ENCODE assay signal across 1 cellular context in genomic region chr15:75065851-75066509, GRCh38.
A peak's percentile ranks its signal among the peaks of the same experiment; 100 is the strongest.
TF ChIP-seq lines count a peak whose summit lies in the region.

No MANE protein-coding gene starts in this region.

TF ChIP-seq in K562, 482 proteins besides CTCF, POLR2A, EP300 and RAD21 (continued from another document and continues in another):
- TF ChIP-seq, protein P1, sequence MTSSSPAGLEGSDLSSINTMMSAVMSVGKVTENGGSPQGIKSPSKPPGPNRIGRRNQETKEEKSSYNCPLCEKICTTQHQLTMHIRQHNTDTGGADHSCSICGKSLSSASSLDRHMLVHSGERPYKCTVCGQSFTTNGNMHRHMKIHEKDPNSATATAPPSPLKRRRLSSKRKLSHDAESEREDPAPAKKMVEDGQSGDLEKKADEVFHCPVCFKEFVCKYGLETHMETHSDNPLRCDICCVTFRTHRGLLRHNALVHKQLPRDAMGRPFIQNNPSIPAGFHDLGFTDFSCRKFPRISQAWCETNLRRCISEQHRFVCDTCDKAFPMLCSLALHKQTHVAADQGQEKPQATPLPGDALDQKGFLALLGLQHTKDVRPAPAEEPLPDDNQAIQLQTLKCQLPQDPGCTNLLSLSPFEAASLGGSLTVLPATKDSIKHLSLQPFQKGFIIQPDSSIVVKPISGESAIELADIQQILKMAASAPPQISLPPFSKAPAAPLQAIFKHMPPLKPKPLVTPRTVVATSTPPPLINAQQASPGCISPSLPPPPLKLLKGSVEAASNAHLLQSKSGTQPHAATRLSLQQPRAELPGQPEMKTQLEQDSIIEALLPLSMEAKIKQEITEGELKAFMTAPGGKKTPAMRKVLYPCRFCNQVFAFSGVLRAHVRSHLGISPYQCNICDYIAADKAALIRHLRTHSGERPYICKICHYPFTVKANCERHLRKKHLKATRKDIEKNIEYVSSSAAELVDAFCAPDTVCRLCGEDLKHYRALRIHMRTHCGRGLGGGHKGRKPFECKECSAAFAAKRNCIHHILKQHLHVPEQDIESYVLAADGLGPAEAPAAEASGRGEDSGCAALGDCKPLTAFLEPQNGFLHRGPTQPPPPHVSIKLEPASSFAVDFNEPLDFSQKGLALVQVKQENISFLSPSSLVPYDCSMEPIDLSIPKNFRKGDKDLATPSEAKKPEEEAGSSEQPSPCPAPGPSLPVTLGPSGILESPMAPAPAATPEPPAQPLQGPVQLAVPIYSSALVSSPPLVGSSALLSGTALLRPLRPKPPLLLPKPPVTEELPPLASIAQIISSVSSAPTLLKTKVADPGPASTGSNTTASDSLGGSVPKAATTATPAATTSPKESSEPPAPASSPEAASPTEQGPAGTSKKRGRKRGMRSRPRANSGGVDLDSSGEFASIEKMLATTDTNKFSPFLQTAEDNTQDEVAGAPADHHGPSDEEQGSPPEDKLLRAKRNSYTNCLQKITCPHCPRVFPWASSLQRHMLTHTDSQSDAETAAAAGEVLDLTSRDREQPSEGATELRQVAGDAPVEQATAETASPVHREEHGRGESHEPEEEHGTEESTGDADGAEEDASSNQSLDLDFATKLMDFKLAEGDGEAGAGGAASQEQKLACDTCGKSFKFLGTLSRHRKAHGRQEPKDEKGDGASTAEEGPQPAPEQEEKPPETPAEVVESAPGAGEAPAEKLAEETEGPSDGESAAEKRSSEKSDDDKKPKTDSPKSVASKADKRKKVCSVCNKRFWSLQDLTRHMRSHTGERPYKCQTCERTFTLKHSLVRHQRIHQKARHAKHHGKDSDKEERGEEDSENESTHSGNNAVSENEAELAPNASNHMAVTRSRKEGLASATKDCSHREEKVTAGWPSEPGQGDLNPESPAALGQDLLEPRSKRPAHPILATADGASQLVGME (CRISPR knock-in tag; IDR thresholded peaks at IDR 0.05), result no peak; the same call in 1 of the 2 replicates
- TF ChIP-seq C11orf30 (IDR thresholded peaks at IDR 0.05; ENCODE audit: low read depth) (no peak; the same call in none of the 2 replicates), POLR3A (IDR thresholded peaks at IDR 0.05; ENCODE audit: borderline replicate concordance, extremely low read depth, insufficient read depth, insufficient read length) (no peak), ZNF79 (CRISPR knock-in tag; IDR thresholded peaks at IDR 0.05; ENCODE audit: low read depth) (no peak), CREB3L1 (IDR thresholded peaks at IDR 0.05; ENCODE audit: borderline replicate concordance, low read depth) (0 out of 2 replicates have a peak, but pooled peaks have one; percentile 15), SAFB2 (IDR thresholded peaks at IDR 0.05; ENCODE audit: borderline replicate concordance, low read depth, low read length, severe bottlenecking) (no peak), NR1H2 (CRISPR knock-in tag; IDR thresholded peaks at IDR 0.05) (no peak), HDGF (IDR thresholded peaks at IDR 0.05) (no peak), CREB1 (IDR thresholded peaks at IDR 0.05) (peak; percentile 82), CREB1 (CRISPR knock-in tag; IDR thresholded peaks at IDR 0.05) (peak; percentile 13; the same call in 1 of the 2 replicates), STAT5B (CRISPR knock-in tag; IDR thresholded peaks at IDR 0.05) (no peak), SMC3 (conservative IDR thresholded peaks at IDR 0.05; ENCODE audit: insufficient read depth, low read depth, low read length) (no peak), ETS2 (tag; IDR thresholded peaks at IDR 0.05; ENCODE audit: borderline replicate concordance, poor library complexity, severe bottlenecking) (no peak), NFIC (IDR thresholded peaks at IDR 0.05) (peak; percentile 99), ZFP30 (CRISPR knock-in tag; IDR thresholded peaks at IDR 0.05; ENCODE audit: borderline replicate concordance) (no peak), ZNF717 (CRISPR knock-in tag; IDR thresholded peaks at IDR 0.05) (no peak), JUNB (CRISPR knock-in tag; conservative IDR thresholded peaks at IDR 0.05) (no peak), FOXK2 (conservative IDR thresholded peaks at IDR 0.05 in 1 of 2, IDR thresholded peaks at IDR 0.05 in 1 of 2; ENCODE audit: low read depth in 2 of 2) (peak in 1 of 2 experiments; percentile 68; a peak in 3 of 4 replicates), GABPA (tag; conservative IDR thresholded peaks at IDR 0.05; ENCODE audit: low read depth) (0 out of 2 replicates have a peak, but pooled peaks have one; percentile 20), ZNF740 (CRISPR knock-in tag; IDR thresholded peaks at IDR 0.05) (peak; percentile 91), ZNF740 (tag; IDR thresholded peaks at IDR 0.05) (peak in 1 of 2 experiments; percentile 88; a peak in 2 of 4 replicates), HMGXB4 (CRISPR knock-in tag; IDR thresholded peaks at IDR 0.05) (no peak), ZNF583 (CRISPR knock-in tag; IDR thresholded peaks at IDR 0.05) (peak; percentile 94), PCBP1 (IDR thresholded peaks at IDR 0.05; ENCODE audit: low read depth, low read length, poor library complexity, severe bottlenecking) (no peak), SAFB (IDR thresholded peaks at IDR 0.05; ENCODE audit: borderline replicate concordance, low read depth, low read length) (no peak), IRF9 (tag; IDR thresholded peaks at IDR 0.05) (peak; percentile 91), CSDE1 (IDR thresholded peaks at IDR 0.05) (peak in 1 of 2 experiments; percentile 50; a peak in 1 of 4 replicates), ZSCAN32 (CRISPR knock-in tag; IDR thresholded peaks at IDR 0.05) (no peak), BDP1 (IDR thresholded peaks at IDR 0.05; ENCODE audit: insufficient read depth, insufficient read length) (no peak), ZNF347 (CRISPR knock-in tag; IDR thresholded peaks at IDR 0.05; ENCODE audit: low read depth) (no peak), GATAD2A (IDR thresholded peaks at IDR 0.05) (no peak; the same call in none of the 2 replicates), ZBTB49 (CRISPR knock-in tag; IDR thresholded peaks at IDR 0.05; ENCODE audit: borderline replicate concordance) (no peak), FOXK1 (CRISPR knock-in tag; IDR thresholded peaks at IDR 0.05; ENCODE audit: borderline replicate concordance) (no peak), ZNF76 (CRISPR knock-in tag; IDR thresholded peaks at IDR 0.05; ENCODE audit: borderline replicate concordance) (peak; percentile 91), ZBTB43 (CRISPR knock-in tag; IDR thresholded peaks at IDR 0.05) (peak; percentile 75; the same call in 1 of the 2 replicates), POLR2AphosphoS5 (IDR thresholded peaks at IDR 0.05; ENCODE audit: control insufficient read depth, insufficient read depth, low read depth, low read length) (peak; percentile 99)
- TF ChIP-seq, protein P2, sequence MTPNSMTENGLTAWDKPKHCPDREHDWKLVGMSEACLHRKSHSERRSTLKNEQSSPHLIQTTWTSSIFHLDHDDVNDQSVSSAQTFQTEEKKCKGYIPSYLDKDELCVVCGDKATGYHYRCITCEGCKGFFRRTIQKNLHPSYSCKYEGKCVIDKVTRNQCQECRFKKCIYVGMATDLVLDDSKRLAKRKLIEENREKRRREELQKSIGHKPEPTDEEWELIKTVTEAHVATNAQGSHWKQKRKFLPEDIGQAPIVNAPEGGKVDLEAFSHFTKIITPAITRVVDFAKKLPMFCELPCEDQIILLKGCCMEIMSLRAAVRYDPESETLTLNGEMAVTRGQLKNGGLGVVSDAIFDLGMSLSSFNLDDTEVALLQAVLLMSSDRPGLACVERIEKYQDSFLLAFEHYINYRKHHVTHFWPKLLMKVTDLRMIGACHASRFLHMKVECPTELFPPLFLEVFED (CRISPR knock-in tag; conservative IDR thresholded peaks at IDR 0.05), result peak; percentile 92
- TF ChIP-seq, protein P3, sequence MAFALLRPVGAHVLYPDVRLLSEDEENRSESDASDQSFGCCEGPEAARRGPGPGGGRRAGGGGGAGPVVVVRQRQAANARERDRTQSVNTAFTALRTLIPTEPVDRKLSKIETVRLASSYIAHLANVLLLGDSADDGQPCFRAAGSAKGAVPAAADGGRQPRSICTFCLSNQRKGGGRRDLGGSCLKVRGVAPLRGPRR (CRISPR knock-in tag; IDR thresholded peaks at IDR 0.05), result peak; percentile 85; the same call in 1 of the 2 replicates
- TF ChIP-seq, protein P4, sequence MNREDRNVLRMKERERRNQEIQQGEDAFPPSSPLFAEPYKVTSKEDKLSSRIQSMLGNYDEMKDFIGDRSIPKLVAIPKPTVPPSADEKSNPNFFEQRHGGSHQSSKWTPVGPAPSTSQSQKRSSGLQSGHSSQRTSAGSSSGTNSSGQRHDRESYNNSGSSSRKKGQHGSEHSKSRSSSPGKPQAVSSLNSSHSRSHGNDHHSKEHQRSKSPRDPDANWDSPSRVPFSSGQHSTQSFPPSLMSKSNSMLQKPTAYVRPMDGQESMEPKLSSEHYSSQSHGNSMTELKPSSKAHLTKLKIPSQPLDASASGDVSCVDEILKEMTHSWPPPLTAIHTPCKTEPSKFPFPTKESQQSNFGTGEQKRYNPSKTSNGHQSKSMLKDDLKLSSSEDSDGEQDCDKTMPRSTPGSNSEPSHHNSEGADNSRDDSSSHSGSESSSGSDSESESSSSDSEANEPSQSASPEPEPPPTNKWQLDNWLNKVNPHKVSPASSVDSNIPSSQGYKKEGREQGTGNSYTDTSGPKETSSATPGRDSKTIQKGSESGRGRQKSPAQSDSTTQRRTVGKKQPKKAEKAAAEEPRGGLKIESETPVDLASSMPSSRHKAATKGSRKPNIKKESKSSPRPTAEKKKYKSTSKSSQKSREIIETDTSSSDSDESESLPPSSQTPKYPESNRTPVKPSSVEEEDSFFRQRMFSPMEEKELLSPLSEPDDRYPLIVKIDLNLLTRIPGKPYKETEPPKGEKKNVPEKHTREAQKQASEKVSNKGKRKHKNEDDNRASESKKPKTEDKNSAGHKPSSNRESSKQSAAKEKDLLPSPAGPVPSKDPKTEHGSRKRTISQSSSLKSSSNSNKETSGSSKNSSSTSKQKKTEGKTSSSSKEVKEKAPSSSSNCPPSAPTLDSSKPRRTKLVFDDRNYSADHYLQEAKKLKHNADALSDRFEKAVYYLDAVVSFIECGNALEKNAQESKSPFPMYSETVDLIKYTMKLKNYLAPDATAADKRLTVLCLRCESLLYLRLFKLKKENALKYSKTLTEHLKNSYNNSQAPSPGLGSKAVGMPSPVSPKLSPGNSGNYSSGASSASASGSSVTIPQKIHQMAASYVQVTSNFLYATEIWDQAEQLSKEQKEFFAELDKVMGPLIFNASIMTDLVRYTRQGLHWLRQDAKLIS (CRISPR knock-in tag; IDR thresholded peaks at IDR 0.05), result 0 out of 2 replicates have a peak, but pooled peaks have one; percentile 28
